23 cellular contexts compared by ENCODE assay signal in genomic region chr12:114238808-114239207, GRCh38.
DNase-seq lines count a peak whose midpoint lies in the region; ATAC-seq, FAIRE-seq and TF ChIP-seq lines count a peak whose summit lies in the region.
"Had no signal": no experiment of that assay in that cellular context is flagged by ENCODE, and none has a peak within 500 bp of the region (broad histone marks: within the 10 kb centered on the region; RNA-seq: fewer than 3 reads in every experiment).

No MANE protein-coding gene starts in this region.

- H2BK120ac ChIP-seq in mesenchymal stem cell (ENCODE audit: low read depth, low read length): no peak overlapping the region

- no peaks in the 10 kb centered on the region for H3K79me1 ChIP-seq in mesenchymal stem cell (replicated peaks; ENCODE audit: low read length, poor library complexity, severe bottlenecking)

- no peak overlapping the region for H2BK12ac ChIP-seq in mesenchymal stem cell (ENCODE audit: low read length in 2 of 2)

- TF ChIP-seq POLR2A in thyroid gland (IDR thresholded peaks at IDR 0.05): no peak

- no peak for TF ChIP-seq CTCF in bronchial epithelial cell (IDR thresholded peaks at IDR 0.05; ENCODE audit: insufficient read depth, low read length, severe bottlenecking)
- no peak for TF ChIP-seq CTCF in thyroid gland (IDR thresholded peaks at IDR 0.05)

- peaks cover 6% of the 10 kb centered on the region for H3K9me3 ChIP-seq in mesenchymal stem cell (ENCODE audit: control insufficient read depth, low read length)
- no peaks in the 10 kb centered on the region for H3K9me3 ChIP-seq in thyroid gland
- H3K9me3 ChIP-seq: transverse colon had no signal

- no peak overlapping the region for H3K4me3 ChIP-seq in bronchial epithelial cell (ENCODE audit: low read depth, low read length)
- peak overlapping the region in 1 of 2 experiments; percentile 48 for H3K4me3 ChIP-seq in mesenchymal stem cell (ENCODE audit: insufficient read depth in 1 of 2, low read depth in 1 of 2, low read length in 2 of 2)
- H3K4me3 ChIP-seq in thyroid gland (replicated peaks in 1 of 3): no peak overlapping the region
- H3K4me3 ChIP-seq: BLaER1 treated with 17β-estradiol and CSF1 and Interleukin-3, amounts not matched to agents 10 nM and 100 nM; transverse colon had no signal

- no peak overlapping the region for H3K4me2 ChIP-seq in mesenchymal stem cell (ENCODE audit: low read length, poor library complexity, severe bottlenecking)
- H3K4me2 ChIP-seq: KMS-11 had no signal

- no peak overlapping the region for H3K9ac ChIP-seq in mesenchymal stem cell (ENCODE audit: low read length)
- H3K9ac ChIP-seq: BLaER1 treated with 17β-estradiol and CSF1 and Interleukin-3, amounts not matched to agents 10 nM and 100 nM; KMS-11 had no signal

- H3K27ac ChIP-seq in mesenchymal stem cell (ENCODE audit: low read length, poor library complexity, severe bottlenecking) (no peak overlapping the region), thyroid gland (no peak overlapping the region)
- H3K27ac ChIP-seq: BLaER1 treated with 17β-estradiol and CSF1 and Interleukin-3, amounts not matched to agents 10 nM and 100 nM; KMS-11; transverse colon; WERI-Rb-1 had no signal

- FAIRE-seq in bronchial epithelial cell (lab: Jason Lieb, UNC): no peak

- no peaks in the 10 kb centered on the region for H3K27me3 ChIP-seq in bronchial epithelial cell (ENCODE audit: control insufficient read depth, insufficient read depth, low read length)
- H3K27me3 ChIP-seq in mesenchymal stem cell (ENCODE audit: control insufficient read depth in 1 of 2, insufficient read depth in 1 of 2, low read length in 2 of 2): peaks cover 0 to 69% of the 10 kb centered on the region in 2 experiments
- no peaks in the 10 kb centered on the region for H3K27me3 ChIP-seq in thyroid gland
- H3K27me3 ChIP-seq: BLaER1 treated with 17β-estradiol and CSF1 and Interleukin-3, amounts not matched to agents 10 nM and 100 nM had no signal

- DNase-seq in NCI-H226: peak; percentile 6
- DNase-seq in bronchial epithelial cell (ENCODE audit: low read depth): peak; percentile 1
- peak; percentile 63 for DNase-seq in left ventricle myocardium superior
- peak; percentile 15 for DNase-seq in superior temporal gyrus (ENCODE audit: extremely low spot score)
- no peak for DNase-seq in NCI-H187 (lab: John Stamatoyannopoulos, UW)
- no peak for DNase-seq in mesenchymal stem cell
- no peak for DNase-seq in thyroid gland
- DNase-seq in activated CD4-positive, CD25-positive, alpha-beta regulatory T cell (lab: John Stamatoyannopoulos, UW): no peak
- DNase-seq: activated CD4-positive, alpha-beta memory T cell treated with anti-CD3 and anti-CD28 coated beads, Interleukin-2, amount 10 ng/mL, durations not matched to agents 7 days and 5 days; activated naive CD8-positive, alpha-beta T cell treated with anti-CD3 and anti-CD28 coated beads for 36 hours; DMS 273 treated with DMSO at 0.1 percent for 48 hours; effector memory CD8-positive, alpha-beta T cell; naive thymus-derived CD8-positive, alpha-beta T cell; NCI-H1105; NK-92 treated with Interleukin-12 subunit alpha and Interleukin-12 subunit beta, amount 100 ng/mL, for 24 hours; RPMI8226; stimulated activated CD4-positive, alpha-beta T cell treated with anti-CD3 and anti-CD28 coated beads, Interleukin-12 subunit alpha, Interleukin-12 subunit beta, amount 100 ng/mL, for 4 hours; T-helper 1 cell; transverse colon; WERI-Rb-1 had no signal

- H3K4me1 ChIP-seq in mesenchymal stem cell (ENCODE audit: control insufficient read depth, insufficient read depth, low read depth, low read length): no peaks in the 10 kb centered on the region
- H3K4me1 ChIP-seq in thyroid gland: no peaks in the 10 kb centered on the region
- H3K4me1 ChIP-seq: transverse colon had no signal

- no peak overlapping the region for H3K23ac ChIP-seq in mesenchymal stem cell (ENCODE audit: low read length in 2 of 2)

- ATAC-seq in left ventricle myocardium superior: peak; percentile 96
- ATAC-seq: effector memory CD8-positive, alpha-beta T cell; naive thymus-derived CD8-positive, alpha-beta T cell; stimulated activated memory B cell treated with anti-CD40 and anti-IgM and Interleukin-4, amounts not matched to agents 10 μg/mL and 1 μg/mL and 100 μg/mL, for 72 hours had no signal

- no peak overlapping the region for H2AFZ ChIP-seq in mesenchymal stem cell (ENCODE audit: low read depth, low read length)

- H4K91ac ChIP-seq in mesenchymal stem cell (ENCODE audit: low read length): no peak overlapping the region

- no peak overlapping the region for H3K14ac ChIP-seq in mesenchymal stem cell (ENCODE audit: low read length in 2 of 2)

- 28% methylated on average over 5 of the region's 5 CpGs for WGBS in mesenchymal stem cell
- 34 to 53% methylated on average over 5 of the region's 5 CpGs for WGBS in thyroid gland, 2 donors

- no peak overlapping the region for H3K4ac ChIP-seq in mesenchymal stem cell (ENCODE audit: low read depth in 1 of 2, low read length in 2 of 2)

- H2BK5ac ChIP-seq in mesenchymal stem cell (ENCODE audit: low read depth, low read length, poor library complexity, severe bottlenecking): no peak overlapping the region

- no peak overlapping the region for H2BK15ac ChIP-seq in mesenchymal stem cell (ENCODE audit: low read depth, poor library complexity, severe bottlenecking)

- H3K36me3 ChIP-seq in bronchial epithelial cell (ENCODE audit: control insufficient read depth, insufficient read depth, low read length) (no peaks in the 10 kb centered on the region), mesenchymal stem cell (ENCODE audit: control insufficient read depth in 1 of 2, insufficient read depth in 2 of 2, low read depth in 1 of 2, low read length in 2 of 2) (no peaks in the 10 kb centered on the region), thyroid gland (no peaks in the 10 kb centered on the region)
- H3K36me3 ChIP-seq: BLaER1 treated with 17β-estradiol and CSF1 and Interleukin-3, amounts not matched to agents 10 nM and 100 nM; transverse colon; WERI-Rb-1 had no signal

- no peak overlapping the region for H2AK5ac ChIP-seq in mesenchymal stem cell (ENCODE audit: low read length, severe bottlenecking)

- no peak overlapping the region for H3K18ac ChIP-seq in mesenchymal stem cell (ENCODE audit: low read depth in 1 of 2, low read length in 2 of 2)

- no peak overlapping the region for H4K8ac ChIP-seq in mesenchymal stem cell (ENCODE audit: low read length)

- intact Hi-C loops in left ventricle myocardium superior (cut with micrococcal nuclease): no loop called here
- intact Hi-C loops in thyroid gland (cut with DNase I): no loop called here

Comparison
In these comparisons a context has a peak if more than half of its experiments do, and no peak if none do; other contexts are left out.
1. DNase-seq: peak in NCI-H226 (single experiment), bronchial epithelial cell (single experiment), left ventricle myocardium superior (single experiment) and superior temporal gyrus (single experiment); none in NCI-H187 (0 of 2), mesenchymal stem cell (single experiment), thyroid gland (0 of 2) and activated CD4-positive, CD25-positive, alpha-beta regulatory T cell (0 of 4).